Comparison of ENCODE assay signal across 8 cellular contexts in genomic region chr1:100719490-100719889, GRCh38. TPM values are rescaled to one million over a fixed set of nuclear protein-coding genes. Genes with fewer than 3 reads are reported as not detected.
DNase-seq lines count a peak whose midpoint lies in the region; ATAC-seq and TF ChIP-seq lines count a peak whose summit lies in the region.

Gene VCAM1, plus strand, starts transcription at chr1:100719742. Its CDS starts 119 bp downstream, at chr1:100719861.

- peaks cover 20% of the 10 kb centered on the region for H3K4me1 ChIP-seq in suprapubic skin

- no peak for TF ChIP-seq EP300 in suprapubic skin (IDR thresholded peaks at IDR 0.05)

- peaks cover 27% of the 10 kb centered on the region for H3K27me3 Mint-ChIP-seq in activated naive CD8-positive, alpha-beta T cell treated with anti-CD3 and anti-CD28 coated beads for 36 hours

- DNase-seq in activated naive CD8-positive, alpha-beta T cell treated with anti-CD3 and anti-CD28 coated beads for 36 hours = peak; percentile 32
- DNase-seq in kidney epithelial cell (ENCODE audit: low read depth) = peak; percentile 26
- DNase-seq in suprapubic skin (ENCODE audit: low spot score in 2 of 2) = no peak
- DNase-seq in EL = no peak

- H3K36me3 Mint-ChIP-seq in activated naive CD8-positive, alpha-beta T cell treated with anti-CD3 and anti-CD28 coated beads for 36 hours = no peaks in the 10 kb centered on the region

- no peak for TF ChIP-seq POLR2A in suprapubic skin (IDR thresholded peaks at IDR 0.05)

- H3K36me3 ChIP-seq in kidney epithelial cell (ENCODE audit: control insufficient read depth, insufficient read depth, low read length) (no peaks in the 10 kb centered on the region), suprapubic skin (no peaks in the 10 kb centered on the region)

- TF ChIP-seq CTCF in kidney epithelial cell (IDR thresholded peaks at IDR 0.05; ENCODE audit: insufficient read depth, low read length, poor library complexity, severe bottlenecking) = no peak
- no peak for TF ChIP-seq CTCF in suprapubic skin (IDR thresholded peaks at IDR 0.05)

- ATAC-seq in GM21360 (IDR thresholded peaks at IDR 0.05; ENCODE audit: unreplicated experiment) (peak; percentile 86), HG03521 (IDR thresholded peaks at IDR 0.05; ENCODE audit: unreplicated experiment) (no peak), HG03025 (IDR thresholded peaks at IDR 0.05; ENCODE audit: low FRiP score, unreplicated experiment) (no peak)
- ATAC-seq in activated CD4-positive, CD25-positive, alpha-beta regulatory T cell treated with anti-CD3 and anti-CD28 coated beads, Interleukin-2, amount 50 U/mL, for 24 hours = no peak

- H3K27me3 ChIP-seq in kidney epithelial cell (ENCODE audit: control insufficient read depth, insufficient read depth, low read length) (no peaks in the 10 kb centered on the region), suprapubic skin (no peaks in the 10 kb centered on the region)

- H3K4me3 ChIP-seq in kidney epithelial cell (ENCODE audit: low read depth, low read length) = peak within 1 kb of the TSS; percentile 46
- H3K4me3 ChIP-seq in suprapubic skin = peak within 1 kb of the TSS; percentile 16

- H3K9me3 ChIP-seq in suprapubic skin = no peaks in the 10 kb centered on the region

- peak within 1 kb of the TSS; percentile 42 for H3K27ac Mint-ChIP-seq in activated naive CD8-positive, alpha-beta T cell treated with anti-CD3 and anti-CD28 coated beads for 36 hours

- WGBS in suprapubic skin = 16% methylated on average over 7 of the region's 7 CpGs

- peaks cover 26% of the 10 kb centered on the region for H3K4me1 Mint-ChIP-seq in activated naive CD8-positive, alpha-beta T cell treated with anti-CD3 and anti-CD28 coated beads for 36 hours

- H3K27ac ChIP-seq in suprapubic skin = peak within 1 kb of the TSS; percentile 18

- H3K4me3 Mint-ChIP-seq in activated naive CD8-positive, alpha-beta T cell treated with anti-CD3 and anti-CD28 coated beads for 36 hours = peak within 1 kb of the TSS; percentile 9

- no peaks in the 10 kb centered on the region for H3K9me3 Mint-ChIP-seq in activated naive CD8-positive, alpha-beta T cell treated with anti-CD3 and anti-CD28 coated beads for 36 hours

RNA-seq across cellular contexts. Expression of gene VCAM1, which starts in this region (rescaled TPM):
- total RNA-seq in activated naive CD8-positive, alpha-beta T cell treated with anti-CD3 and anti-CD28 coated beads for 36 hours = 1 to 10 TPM; 2.2 to 2.3 TPM
- 55.5 and 63.8 TPM in 2 replicates for total RNA-seq in kidney epithelial cell
- 1 to 10 TPM in 2 of 4 donors, under 1 TPM in 2; 0.34 to 2.5 (median 1.5) TPM for total RNA-seq in suprapubic skin

Comparison
In these comparisons a context has a peak if more than half of its experiments do, and no peak if none do; other contexts are left out.
1. RNA of gene VCAM1 (total RNA-seq): 55.5 to 63.8 TPM in kidney epithelial cell; 2.2 to 2.3 TPM in activated naive CD8-positive, alpha-beta T cell treated with anti-CD3 and anti-CD28 coated beads for 36 hours and 0.34 to 2.5 TPM in suprapubic skin; every median in the first group is over 10 times any median in the second.
2. DNase-seq: peak in activated naive CD8-positive, alpha-beta T cell treated with anti-CD3 and anti-CD28 coated beads for 36 hours (single experiment) and kidney epithelial cell (single experiment); none in suprapubic skin (0 of 2) and EL (single experiment).